ENCODE assay signal across 1 cellular context in the genomic region with DNA sequence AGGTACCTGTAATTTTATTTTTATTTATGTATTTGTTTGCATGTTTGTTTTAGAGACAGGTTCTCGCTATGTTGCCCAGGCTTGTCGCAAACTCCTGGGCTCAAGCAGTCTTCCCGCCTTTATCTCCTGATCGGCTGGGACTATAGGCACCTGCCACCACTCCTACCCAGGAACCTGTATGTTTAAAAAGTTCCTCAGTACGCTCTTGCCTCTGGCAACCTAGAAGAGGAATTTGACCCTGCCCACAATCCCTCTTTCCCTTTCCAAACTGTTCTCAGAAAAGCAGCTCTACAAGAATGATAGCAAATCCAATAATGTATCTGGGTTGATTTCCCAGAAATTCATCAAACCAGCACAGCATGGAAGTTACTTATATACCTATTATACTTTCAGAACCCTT.
TF ChIP-seq lines count a peak whose summit lies in the region.

No MANE protein-coding gene starts in this region.

TF ChIP-seq in A549, 52 proteins besides CTCF, POLR2A, EP300 and RAD21 (continued from another document):
- TF ChIP-seq, protein P1, sequence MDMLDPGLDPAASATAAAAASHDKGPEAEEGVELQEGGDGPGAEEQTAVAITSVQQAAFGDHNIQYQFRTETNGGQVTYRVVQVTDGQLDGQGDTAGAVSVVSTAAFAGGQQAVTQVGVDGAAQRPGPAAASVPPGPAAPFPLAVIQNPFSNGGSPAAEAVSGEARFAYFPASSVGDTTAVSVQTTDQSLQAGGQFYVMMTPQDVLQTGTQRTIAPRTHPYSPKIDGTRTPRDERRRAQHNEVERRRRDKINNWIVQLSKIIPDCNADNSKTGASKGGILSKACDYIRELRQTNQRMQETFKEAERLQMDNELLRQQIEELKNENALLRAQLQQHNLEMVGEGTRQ (IDR thresholded peaks at IDR 0.05): no peak
- TF ChIP-seq ZSCAN20 (CRISPR knock-in tag; IDR thresholded peaks at IDR 0.05) (no peak), CBX2 (IDR thresholded peaks at IDR 0.05; ENCODE audit: borderline replicate concordance, low read depth) (no peak), MAFK (IDR thresholded peaks at IDR 0.05; ENCODE audit: partially characterized antibody) (no peak), PHF8 (IDR thresholded peaks at IDR 0.05; ENCODE audit: borderline replicate concordance, low read depth) (no peak), KDM1A (IDR thresholded peaks at IDR 0.05; ENCODE audit: low read depth) (no peak), FOXS1 (CRISPR knock-in tag; IDR thresholded peaks at IDR 0.05) (no peak), EHMT2 (IDR thresholded peaks at IDR 0.05; ENCODE audit: low read depth) (no peak), SREBF2 (IDR thresholded peaks at IDR 0.05) (no peak), RCOR1 (IDR thresholded peaks at IDR 0.05; ENCODE audit: low read depth, low read length) (no peak), SMC3 (IDR thresholded peaks at IDR 0.05) (no peak), RNF2 (IDR thresholded peaks at IDR 0.05; ENCODE audit: borderline replicate concordance, low read depth) (no peak), GATA3 (IDR thresholded peaks at IDR 0.05; ENCODE audit: borderline replicate concordance) (no peak), NR3C1 (IDR thresholded peaks at IDR 0.05) (no peak), JUNB (IDR thresholded peaks at IDR 0.05) (no peak)
- TF ChIP-seq, protein P2, sequence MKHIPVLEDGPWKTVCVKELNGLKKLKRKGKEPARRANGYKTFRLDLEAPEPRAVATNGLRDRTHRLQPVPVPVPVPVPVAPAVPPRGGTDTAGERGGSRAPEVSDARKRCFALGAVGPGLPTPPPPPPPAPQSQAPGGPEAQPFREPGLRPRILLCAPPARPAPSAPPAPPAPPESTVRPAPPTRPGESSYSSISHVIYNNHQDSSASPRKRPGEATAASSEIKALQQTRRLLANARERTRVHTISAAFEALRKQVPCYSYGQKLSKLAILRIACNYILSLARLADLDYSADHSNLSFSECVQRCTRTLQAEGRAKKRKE (CRISPR knock-in tag; IDR thresholded peaks at IDR 0.05; ENCODE audit: low read depth): no peak
